Comparison of ENCODE assay signal across 1 cellular context in genomic region chr1:232921416-232921815, GRCh38.
TF ChIP-seq lines count a peak whose summit lies in the region.

No MANE protein-coding gene starts in this region.

TF ChIP-seq in A549, 52 proteins besides CTCF, POLR2A, EP300 and RAD21 (continued from another document):
- TF ChIP-seq HMGXB4 (CRISPR knock-in tag; IDR thresholded peaks at IDR 0.05; ENCODE audit: borderline replicate concordance) = no peak
